ENCODE assay signal across 11 cellular contexts in genomic region chr17:5000237-5000639, GRCh38. TPM values are rescaled to one million over a fixed set of nuclear protein-coding genes. Genes with fewer than 3 reads are reported as not detected.
DNase-seq lines count a peak whose midpoint lies in the region; ATAC-seq, FAIRE-seq and TF ChIP-seq lines count a peak whose summit lies in the region.
"Had no signal": no experiment of that assay in that cellular context is flagged by ENCODE, and none has a peak within 500 bp of the region (broad histone marks: within the 10 kb centered on the region; RNA-seq: fewer than 3 reads in every experiment).

No MANE protein-coding gene starts in this region.

- DNase-seq in RWPE1 (ENCODE audit: low spot score), result no peak
- DNase-seq in cardiac septum (ENCODE audit: low spot score), result peak; percentile 93
- DNase-seq in osteoblast (ENCODE audit: insufficient read length, low spot score, missing footprints), result peak; percentile 85
- no peak for DNase-seq in NCI-H524 treated with DMSO at 0.1 percent for 48 hours (lab: John Stamatoyannopoulos, UW)
- no peak for DNase-seq in small intestine
- no peak for DNase-seq in H4 (ENCODE audit: low spot score)
- DNase-seq: NCI-H1105 had no signal

- POLR2A ChIA-PET in RWPE1 (lab: Yijun Ruan, JAX; ENCODE audit: low non-redundant PET), result interaction anchor here (0.6 kb wide), 1 partner anchor 28 kb away, joined by 16 read pairs; no protein-coding TSS in a partner anchor

- H3K79me2 ChIP-seq in ACC112 (ENCODE audit: control insufficient read depth, insufficient read depth, low read length, unreplicated experiment), result peaks cover 38% of the 10 kb centered on the region
- H3K79me2 ChIP-seq in osteoblast (ENCODE audit: insufficient read depth, low read length), result peaks cover 31% of the 10 kb centered on the region

- intact Hi-C loops in cardiac septum (cut with DNase I), result no loop called here

- no peaks in the 10 kb centered on the region for H3K27me3 ChIP-seq in ACC112 (ENCODE audit: insufficient read depth, low read length)
- no peaks in the 10 kb centered on the region for H3K27me3 ChIP-seq in osteoblast (ENCODE audit: insufficient read depth, low read length)
- H3K27me3 ChIP-seq in small intestine (ENCODE audit: control insufficient read depth in 2 of 2, insufficient read depth in 2 of 2, low read length in 2 of 2), result no peaks in the 10 kb centered on the region

- 61 to 76% (median 72%) methylated on average over 11 of the region's 11 CpGs for WGBS in small intestine, 3 donors

- H3K4me2 ChIP-seq in osteoblast (ENCODE audit: insufficient read depth, low read length), result peak overlapping the region; percentile 94

- FAIRE-seq in small intestine (lab: Jason Lieb, UNC), result no peak
- FAIRE-seq: endometrium, urothelium cell line had no signal

- peak overlapping the region; percentile 21; the same call in 1 of the 2 replicates for H3K4me3 ChIP-seq in ACC112 (ENCODE audit: low read depth, low read length)
- peak overlapping the region; percentile 16 for H3K4me3 ChIP-seq in osteoblast (ENCODE audit: insufficient read depth, low read length)
- H3K4me3 ChIP-seq in small intestine (ENCODE audit: low read depth in 1 of 2, low read length in 2 of 2), result peak overlapping the region in 1 of 2 donors; percentile 98

- H3K9me3 ChIP-seq in osteoblast (ENCODE audit: low read depth, low read length) (no peaks in the 10 kb centered on the region), small intestine (ENCODE audit: control insufficient read depth, low read depth) (no peaks in the 10 kb centered on the region)

- TF ChIP-seq CTCF in RWPE1 (conservative IDR thresholded peaks at IDR 0.05; ENCODE audit: low read depth) (no peak), osteoblast (IDR thresholded peaks at IDR 0.05; ENCODE audit: extremely low read depth, low read depth, low read length) (no peak)

- peaks cover 35% of the 10 kb centered on the region for H3K36me3 ChIP-seq in ACC112 (ENCODE audit: insufficient read depth, low read length)
- peaks cover 39% of the 10 kb centered on the region for H3K36me3 ChIP-seq in osteoblast (ENCODE audit: insufficient read depth, low read length)
- H3K36me3 ChIP-seq in small intestine (ENCODE audit: control insufficient read depth in 2 of 2, insufficient read depth in 2 of 2, low read length in 2 of 2), result peaks cover 21 to 31% of the 10 kb centered on the region in 2 donors

- H2AFZ ChIP-seq in ACC112 (ENCODE audit: low read length, unreplicated experiment) (no peak overlapping the region), osteoblast (ENCODE audit: low read length) (no peak overlapping the region)

- no peak overlapping the region for H3K27ac ChIP-seq in ACC112 (ENCODE audit: low read depth, low read length)
- H3K27ac ChIP-seq in RWPE1, result peak overlapping the region; percentile 89
- no peak overlapping the region for H3K27ac ChIP-seq in osteoblast (ENCODE audit: low read depth, low read length)
- H3K27ac ChIP-seq in small intestine (ENCODE audit: low read depth in 1 of 2, low read length in 1 of 2), result no peak overlapping the region

- ATAC-seq in HG02973 (IDR thresholded peaks at IDR 0.05; ENCODE audit: unreplicated experiment), result no peak

- CTCF ChIA-PET in RWPE1 (lab: Yijun Ruan, JAX), result interaction anchor here (0.6 to 1.0 kb wide), 4 partner anchors 10 to 538 kb away, joined by 3 to 5 read pairs (median 4); partner anchors contain the start of gene CAMTA2

- H4K20me1 ChIP-seq in osteoblast (ENCODE audit: insufficient read depth, low read length), result peaks cover 24% of the 10 kb centered on the region

- H3K4me1 ChIP-seq in ACC112 (ENCODE audit: control insufficient read depth, insufficient read depth, low read length, unreplicated experiment) (peaks cover 19% of the 10 kb centered on the region), osteoblast (ENCODE audit: insufficient read depth, low read length) (peaks cover 24% of the 10 kb centered on the region), small intestine (ENCODE audit: control insufficient read depth in 2 of 2, insufficient read depth in 1 of 2, low read depth in 1 of 2, low read length in 1 of 2) (peaks cover 0 to 13% of the 10 kb centered on the region in 2 donors)

RNA-seq across cellular contexts. Expression of gene KIF1C, which starts 2.5 kb away (rescaled TPM):
- total RNA-seq in cardiac septum, result 646 TPM
- 54.6 and 54.8 TPM in 2 replicates for total RNA-seq in osteoblast
- polyA plus RNA-seq in small intestine, result 100 to 1,000 TPM in 1 of 3 donors, 10 to 100 TPM in 2; 72.7 to 141 (median 92.4) TPM
- 9.9 and 13.0 TPM in 2 replicates for total RNA-seq in H4 (2014; rRNA removed; shearing (Covaris generic))

RNA-seq across cellular contexts. Expression of gene INCA1, which starts 2.9 kb away (rescaled TPM):
- total RNA-seq in cardiac septum, result 1.8 TPM
- total RNA-seq in osteoblast, result 0.29 and 0.36 TPM in 2 replicates
- 1 to 10 TPM; 2.1 to 4.9 (median 4.0) TPM for polyA plus RNA-seq in small intestine
- 0.23 and 0.39 TPM in 2 replicates for total RNA-seq in H4 (2014; rRNA removed; shearing (Covaris generic))

RNA-seq across cellular contexts. Expression of gene CAMTA2, which starts 12.8 kb away (rescaled TPM):
- total RNA-seq in cardiac septum (38.9 TPM), osteoblast (14.7 and 19.2 TPM in 2 replicates)
- polyA plus RNA-seq in small intestine, result 10 to 100 TPM; 47.2 to 93.7 (median 70.0) TPM
- 0.90 and 0.97 TPM in 2 replicates for total RNA-seq in H4 (2014; rRNA removed; shearing (Covaris generic))

RNA-seq across cellular contexts. Expression of gene SPAG7, which starts 32.6 kb away (rescaled TPM):
- 104 TPM for total RNA-seq in cardiac septum
- 34.0 and 39.8 TPM in 2 replicates for total RNA-seq in osteoblast
- 100 to 1,000 TPM in 1 of 3 donors, 10 to 100 TPM in 2; 77.6 to 101 (median 82.4) TPM for polyA plus RNA-seq in small intestine
- total RNA-seq in H4 (2014; rRNA removed; shearing (Covaris generic)), result 24.0 and 32.2 TPM in 2 replicates

RNA-seq across cellular contexts. Expression of gene SLC52A1, which starts 35.0 kb away (rescaled TPM):
- total RNA-seq in cardiac septum (not detected), osteoblast (not detected in 2 replicates)
- polyA plus RNA-seq in small intestine, result 10 to 100 TPM; 17.3 to 44.5 (median 41.6) TPM
- not detected in 2 replicates for total RNA-seq in H4 (2014; rRNA removed; shearing (Covaris generic))

Comparison
In these comparisons a context has a peak if more than half of its experiments do, and no peak if none do; other contexts are left out.
1. DNase-seq: peak in cardiac septum (single experiment) and osteoblast (single experiment); none in RWPE1 (single experiment), NCI-H524 treated with DMSO at 0.1 percent for 48 hours (single experiment), small intestine (single experiment) and H4 (single experiment).
2. RNA of gene KIF1C, which starts 2.5 kb away (total RNA-seq): 646 TPM in cardiac septum (single experiment); 54.6 to 54.8 TPM in osteoblast and 9.9 to 13.0 TPM in H4; every median in the first group is over 10 times any median in the second.